ENCODE assay signal across 7 cellular contexts in genomic region chr10:87385762-87386370, GRCh38. TPM values are rescaled to one million over a fixed set of nuclear protein-coding genes. Genes with fewer than 3 reads are reported as not detected.
DNase-seq lines count a peak whose midpoint lies in the region; ATAC-seq and TF ChIP-seq lines count a peak whose summit lies in the region.
"Not testable (repeated sequence)": the region's sequence is repeated elsewhere in the genome, so short reads cannot be mapped to it uniquely, and the experiment has no call there.

No MANE protein-coding gene starts in this region.

- H3K9me3 Mint-ChIP-seq in activated CD8-positive, alpha-beta T cell treated with anti-CD3 and anti-CD28 coated beads for 36 hours; activated naive CD4-positive, alpha-beta T cell treated with anti-CD3 and anti-CD28 coated beads, Interleukin-2, amount 50 U/mL, for 72 hours; stimulated activated naive B cell treated with anti-CD40 and anti-IgM and Interleukin-4, amounts not matched to agents 10 μg/mL and 1 μg/mL and 100 μg/mL, for 72 hours: not testable (repeated sequence)

- H3K27me3 ChIP-seq in RWPE2 (ENCODE audit: insufficient read depth, poor library complexity, severe bottlenecking); brain microvascular endothelial cell (replicated peaks); heart left ventricle; right cardiac atrium (ENCODE audit: control insufficient read depth, insufficient read depth): not testable (repeated sequence)

- in situ Hi-C loops in brain microvascular endothelial cell (cut with HindIII; ENCODE audit: low pct_ligation_motif_present, low sequenced_read_pairs) = not testable (repeated sequence)

- TF ChIP-seq POLR2A in heart left ventricle (IDR thresholded peaks at IDR 0.05) = not testable (repeated sequence)

- H3K27ac ChIP-seq in RWPE2 (ENCODE audit: poor library complexity, severe bottlenecking); brain microvascular endothelial cell; heart left ventricle; right cardiac atrium (ENCODE audit: low read length): not testable (repeated sequence)

- H3K27me3 Mint-ChIP-seq in activated CD8-positive, alpha-beta T cell treated with anti-CD3 and anti-CD28 coated beads for 36 hours; stimulated activated naive B cell treated with anti-CD40 and anti-IgM and Interleukin-4, amounts not matched to agents 10 μg/mL and 1 μg/mL and 100 μg/mL, for 72 hours: not testable (repeated sequence)

- not testable (repeated sequence) for TF ChIP-seq CTCF in RWPE2 (IDR thresholded peaks at IDR 0.05; ENCODE audit: poor library complexity, severe bottlenecking); activated CD8-positive, alpha-beta T cell treated with anti-CD3 and anti-CD28 coated beads for 36 hours (IDR thresholded peaks at IDR 0.05); brain microvascular endothelial cell (IDR thresholded peaks at IDR 0.05; ENCODE audit: low read depth, low read length, missing control alignments); heart left ventricle (IDR thresholded peaks at IDR 0.05)

- 25 to 54% (median 41%) methylated on average over 4 to 5 of the region's 5 CpGs for WGBS in heart left ventricle, 4 donors
- WGBS in right cardiac atrium = 40% methylated on average over 5 of the region's 5 CpGs

- not testable (repeated sequence) for H3K9me3 ChIP-seq in RWPE2 (ENCODE audit: severe bottlenecking); heart left ventricle; right cardiac atrium (ENCODE audit: control insufficient read depth, low read length)

- not testable (repeated sequence) for DNase-seq in RWPE2 (ENCODE audit: low spot score); activated CD8-positive, alpha-beta T cell treated with anti-CD3 and anti-CD28 coated beads for 36 hours; activated naive CD4-positive, alpha-beta T cell treated with anti-CD3 and anti-CD28 coated beads, Interleukin-2, amount 50 U/mL, for 72 hours (ENCODE audit: low spot score in 2 of 2); heart left ventricle; right cardiac atrium; stimulated activated naive B cell treated with anti-CD40 and anti-IgM and Interleukin-4, amounts not matched to agents 10 μg/mL and 1 μg/mL and 100 μg/mL, for 72 hours
- peak; percentile 73 for DNase-seq in brain microvascular endothelial cell

- POLR2A ChIA-PET in activated CD8-positive, alpha-beta T cell treated with anti-CD3 and anti-CD28 coated beads for 36 hours (lab: Charles Lee) = not testable (repeated sequence)

- not testable (repeated sequence) for H3K4me1 Mint-ChIP-seq in activated CD8-positive, alpha-beta T cell treated with anti-CD3 and anti-CD28 coated beads for 36 hours (ENCODE audit: low read depth); stimulated activated naive B cell treated with anti-CD40 and anti-IgM and Interleukin-4, amounts not matched to agents 10 μg/mL and 1 μg/mL and 100 μg/mL, for 72 hours

- intact Hi-C loops in activated CD8-positive, alpha-beta T cell treated with anti-CD3 and anti-CD28 coated beads for 36 hours (cut with micrococcal nuclease); heart left ventricle (cut with DNase I); right cardiac atrium (cut with DNase I): not testable (repeated sequence)

- H3K4me3 ChIP-seq in RWPE2 (ENCODE audit: severe bottlenecking); brain microvascular endothelial cell (ENCODE audit: low read depth, low read length); heart left ventricle; right cardiac atrium (ENCODE audit: low read length): not testable (repeated sequence)

- CTCF ChIA-PET in activated CD8-positive, alpha-beta T cell treated with anti-CD3 and anti-CD28 coated beads for 36 hours (lab: Charles Lee) = not testable (repeated sequence)

- ATAC-seq in RWPE2 (ENCODE audit: low read depth) (peak; percentile 60; the same call in 2 of the 3 replicates), heart left ventricle (peak; percentile 69 to 89 (median 80)), right cardiac atrium (peak; percentile 69 to 78)
- ATAC-seq in activated CD8-positive, alpha-beta T cell treated with anti-CD3 and anti-CD28 coated beads for 36 hours = peak; percentile 77
- peak; percentile 63 to 75 for ATAC-seq in activated naive CD4-positive, alpha-beta T cell treated with anti-CD3 and anti-CD28 coated beads, Interleukin-2, amount 50 U/mL, for 72 hours
- ATAC-seq in stimulated activated naive B cell treated with anti-CD40 and anti-IgM and Interleukin-4, amounts not matched to agents 10 μg/mL and 1 μg/mL and 100 μg/mL, for 72 hours (replicated peaks) = peak; percentile 55 to 78

- H3K4me3 Mint-ChIP-seq in activated CD8-positive, alpha-beta T cell treated with anti-CD3 and anti-CD28 coated beads for 36 hours; stimulated activated naive B cell treated with anti-CD40 and anti-IgM and Interleukin-4, amounts not matched to agents 10 μg/mL and 1 μg/mL and 100 μg/mL, for 72 hours: not testable (repeated sequence)

- not testable (repeated sequence) for H3K36me3 ChIP-seq in RWPE2 (ENCODE audit: low read depth); brain microvascular endothelial cell (replicated peaks); heart left ventricle

- not testable (repeated sequence) for H3K4me1 ChIP-seq in RWPE2 (ENCODE audit: insufficient read depth, poor library complexity, severe bottlenecking); heart left ventricle; right cardiac atrium (ENCODE audit: control insufficient read depth, insufficient read depth, low read length)

- not testable (repeated sequence) for H3K36me3 Mint-ChIP-seq in activated CD8-positive, alpha-beta T cell treated with anti-CD3 and anti-CD28 coated beads for 36 hours (ENCODE audit: low read depth); activated naive CD4-positive, alpha-beta T cell treated with anti-CD3 and anti-CD28 coated beads, Interleukin-2, amount 50 U/mL, for 72 hours; stimulated activated naive B cell treated with anti-CD40 and anti-IgM and Interleukin-4, amounts not matched to agents 10 μg/mL and 1 μg/mL and 100 μg/mL, for 72 hours

- not testable (repeated sequence) for H3K27ac Mint-ChIP-seq in activated CD8-positive, alpha-beta T cell treated with anti-CD3 and anti-CD28 coated beads for 36 hours; activated naive CD4-positive, alpha-beta T cell treated with anti-CD3 and anti-CD28 coated beads, Interleukin-2, amount 50 U/mL, for 72 hours; stimulated activated naive B cell treated with anti-CD40 and anti-IgM and Interleukin-4, amounts not matched to agents 10 μg/mL and 1 μg/mL and 100 μg/mL, for 72 hours

RNA-seq across cellular contexts. Expression of gene NUTM2D, which starts 28.3 kb away (rescaled TPM):
- 1 to 10 TPM in 1 of 2 experiments, under 1 TPM in 1; 0.74 to 1.1 TPM for total RNA-seq in activated CD8-positive, alpha-beta T cell treated with anti-CD3 and anti-CD28 coated beads for 36 hours
- 1 to 10 TPM in 1 of 2 donors, under 1 TPM in 1; 0.20 to 1.4 TPM for total RNA-seq in activated naive CD4-positive, alpha-beta T cell treated with anti-CD3 and anti-CD28 coated beads, Interleukin-2, amount 50 U/mL, for 72 hours
- total RNA-seq in heart left ventricle (1 to 10 TPM; 2.4 to 7.7 (median 5.2) TPM), right cardiac atrium (1 to 10 TPM; 4.8 to 7.0 (median 6.0) TPM)
- polyA plus RNA-seq in heart left ventricle (10 to 100 TPM in 1 of 2 donors, 1 to 10 TPM in 1; 1.6 to 11.3 TPM), right cardiac atrium (9.8 TPM)
